Comparison of ENCODE assay signal across 23 cellular contexts in genomic region chr7:13725591-13725990, GRCh38.
DNase-seq lines count a peak whose midpoint lies in the region; ATAC-seq and TF ChIP-seq lines count a peak whose summit lies in the region.
"Had no signal": no experiment of that assay in that cellular context is flagged by ENCODE, and none has a peak within 500 bp of the region (broad histone marks: within the 10 kb centered on the region; RNA-seq: fewer than 3 reads in every experiment).

No MANE protein-coding gene starts in this region.

- no peaks in the 10 kb centered on the region for H3K9me2 ChIP-seq in GM23248 (ENCODE audit: insufficient read depth)

- H3K4me1 ChIP-seq in GM23248 (ENCODE audit: insufficient read depth) = no peaks in the 10 kb centered on the region
- H3K4me1 ChIP-seq: ascending aorta had no signal

- no peaks in the 10 kb centered on the region for H3K9me3 Mint-ChIP-seq in osteocyte (ENCODE audit: unreplicated experiment)
- H3K9me3 Mint-ChIP-seq: activated naive CD4-positive, alpha-beta T cell treated with anti-CD3 and anti-CD28 coated beads, Interleukin-2, amount 10 ng/mL, durations not matched to agents 7 days and 5 days had no signal

- ATAC-seq in GM19324 (IDR thresholded peaks at IDR 0.05; ENCODE audit: low FRiP score, unreplicated experiment) (no peak), HG02973 (IDR thresholded peaks at IDR 0.05; ENCODE audit: unreplicated experiment) (no peak)
- ATAC-seq: left ventricle myocardium superior, T-helper 17 cell had no signal

- H3K27ac Mint-ChIP-seq in osteocyte (ENCODE audit: unreplicated experiment) = no peak overlapping the region
- H3K27ac Mint-ChIP-seq: activated CD4-positive, alpha-beta memory T cell treated with anti-CD3 and anti-CD28 coated beads for 36 hours; activated naive CD4-positive, alpha-beta T cell treated with anti-CD3 and anti-CD28 coated beads, Interleukin-2, amount 10 ng/mL, durations not matched to agents 7 days and 5 days; IgD-negative memory B cell; T-helper 17 cell had no signal

- no peaks in the 10 kb centered on the region for H3K36me3 Mint-ChIP-seq in osteocyte (ENCODE audit: unreplicated experiment)
- H3K36me3 Mint-ChIP-seq: activated CD4-positive, alpha-beta memory T cell treated with anti-CD3 and anti-CD28 coated beads for 36 hours; activated naive CD4-positive, alpha-beta T cell treated with anti-CD3 and anti-CD28 coated beads, Interleukin-2, amount 10 ng/mL, durations not matched to agents 7 days and 5 days; IgD-negative memory B cell had no signal

- H3K27me3 ChIP-seq in GM23248 (replicated peaks; ENCODE audit: insufficient read depth) = no peaks in the 10 kb centered on the region
- H3K27me3 ChIP-seq: ascending aorta, MG63 had no signal

- no peaks in the 10 kb centered on the region for H3K27me3 Mint-ChIP-seq in osteocyte (ENCODE audit: unreplicated experiment)
- H3K27me3 Mint-ChIP-seq: activated CD4-positive, alpha-beta memory T cell treated with anti-CD3 and anti-CD28 coated beads for 36 hours; activated naive CD4-positive, alpha-beta T cell treated with anti-CD3 and anti-CD28 coated beads, Interleukin-2, amount 10 ng/mL, durations not matched to agents 7 days and 5 days; IgD-negative memory B cell; T-helper 17 cell had no signal

- TF ChIP-seq CTCF in fibroblast of mammary gland (conservative IDR thresholded peaks at IDR 0.05; ENCODE audit: control insufficient read depth, insufficient read depth, low read depth, low read length) (peak; percentile 22), osteocyte (IDR thresholded peaks at IDR 0.05) (peak; percentile 49)

- H2AFZ ChIP-seq in GM23248 = no peak overlapping the region

- no peaks in the 10 kb centered on the region for H3K79me2 ChIP-seq in GM23248 (ENCODE audit: insufficient read depth)

- H4K20me1 ChIP-seq in GM23248 (ENCODE audit: insufficient read depth) = no peaks in the 10 kb centered on the region

- DNase-seq in GM23248 (peak; percentile 10), RKO (ENCODE audit: low spot score) (peak; percentile 4), fibroblast of mammary gland (ENCODE audit: low read depth) (peak; percentile 8), osteocyte (ENCODE audit: extremely low spot score, unreplicated experiment) (no peak), cardiac septum (ENCODE audit: low spot score) (no peak)
- DNase-seq in activated naive CD4-positive, alpha-beta T cell treated with anti-CD3 and anti-CD28 coated beads, Interleukin-2, amount 50 U/mL, for 16 hours = no peak
- DNase-seq: activated CD4-positive, alpha-beta memory T cell treated with anti-CD3 and anti-CD28 coated beads for 36 hours; activated naive CD4-positive, alpha-beta T cell treated with anti-CD3 and anti-CD28 coated beads, Interleukin-2, amount 10 ng/mL, durations not matched to agents 7 days and 5 days; cerebellar nuclear complex; COR-L47; DND-41; effector CD8-positive, alpha-beta T cell; left ventricle myocardium superior; MG63; NCI-H1417 treated with DMSO at 0.1 percent for 48 hours; OCI-M1; stimulated activated CD4-positive, alpha-beta T cell treated with anti-CD3 and anti-CD28 coated beads, Interleukin-12 subunit alpha, Interleukin-12 subunit beta, amount 100 ng/mL, for 4 hours; T-helper 17 cell; trophoblast cell had no signal

- no peaks in the 10 kb centered on the region for H3K9me3 ChIP-seq in GM23248 (ENCODE audit: low read depth)
- H3K9me3 ChIP-seq: ascending aorta, MG63 had no signal

- no peak overlapping the region for H3K4me3 ChIP-seq in GM23248
- H3K4me3 ChIP-seq in fibroblast of mammary gland (ENCODE audit: control insufficient read depth, low read depth, low read length) = no peak overlapping the region
- H3K4me3 ChIP-seq: ascending aorta, MG63 had no signal

- H3K9ac ChIP-seq in GM23248 = no peak overlapping the region

- WGBS in GM23248 (ENCODE audit: low coverage in 1 of 2, low lambda C conversion rate in 2 of 2, missing lambda C conversion rate in 2 of 2), 2 experiments = 95 to 99% methylated on average over 2 of the region's 2 CpGs

- in situ Hi-C loops in GM23248 (cut with MboI) = loop anchor here (25.0 kb wide), 1 partner anchor 962 kb away; no protein-coding TSS in a partner anchor

- intact Hi-C loops in cardiac septum (cut with DNase I) = no loop called here

- no peak overlapping the region for H3K4me3 Mint-ChIP-seq in osteocyte (ENCODE audit: unreplicated experiment)
- H3K4me3 Mint-ChIP-seq: activated CD4-positive, alpha-beta memory T cell treated with anti-CD3 and anti-CD28 coated beads for 36 hours; activated naive CD4-positive, alpha-beta T cell treated with anti-CD3 and anti-CD28 coated beads, Interleukin-2, amount 10 ng/mL, durations not matched to agents 7 days and 5 days; IgD-negative memory B cell; T-helper 17 cell had no signal

- no peak overlapping the region for H3K4me2 ChIP-seq in GM23248 (ENCODE audit: unreplicated experiment)

- H3F3A ChIP-seq in GM23248 (ENCODE audit: insufficient read depth) = no peaks in the 10 kb centered on the region

- H3K36me3 ChIP-seq in GM23248 (ENCODE audit: low read depth) = no peaks in the 10 kb centered on the region
- H3K36me3 ChIP-seq: ascending aorta, MG63 had no signal

- no peak overlapping the region for H3K27ac ChIP-seq in GM23248
- H3K27ac ChIP-seq: ascending aorta had no signal

- peaks cover 2% of the 10 kb centered on the region for H3K4me1 Mint-ChIP-seq in osteocyte (ENCODE audit: unreplicated experiment)
- H3K4me1 Mint-ChIP-seq: activated naive CD4-positive, alpha-beta T cell treated with anti-CD3 and anti-CD28 coated beads, Interleukin-2, amount 10 ng/mL, durations not matched to agents 7 days and 5 days; IgD-negative memory B cell; T-helper 17 cell had no signal

Comparison
In these comparisons a context has a peak if more than half of its experiments do, and no peak if none do; other contexts are left out.
1. DNase-seq: peak in GM23248 (single experiment), RKO (single experiment) and fibroblast of mammary gland (single experiment); none in osteocyte (single experiment), activated naive CD4-positive, alpha-beta T cell treated with anti-CD3 and anti-CD28 coated beads, Interleukin-2, amount 50 U/mL, for 16 hours (single experiment) and cardiac septum (single experiment).